Comparison of ENCODE assay signal across 23 cellular contexts in genomic region chr6:15309611-15310283, GRCh38.
A peak's percentile ranks its signal among the peaks of the same experiment; 100 is the strongest.
DNase-seq lines count a peak whose midpoint lies in the region; ATAC-seq and TF ChIP-seq lines count a peak whose summit lies in the region.
"Had no signal": no experiment of that assay in that cellular context is flagged by ENCODE, and none has a peak within 500 bp of the region (broad histone marks: within the 10 kb centered on the region; RNA-seq: fewer than 3 reads in every experiment).

No MANE protein-coding gene starts in this region.

- POLR2A ChIA-PET in OCI-LY7 (lab: Charles Lee): interaction anchor here (2.8 kb wide), 1 partner anchor 15 kb away, joined by 10 read pairs; no protein-coding TSS in a partner anchor

- H3K4me3 ChIP-seq in BE2C (ENCODE audit: low read depth, low read length): peak overlapping the region; percentile 3
- H3K4me3 ChIP-seq in Peyer's patch: no peak overlapping the region
- no peak overlapping the region for H3K4me3 ChIP-seq in OCI-LY7 (ENCODE audit: low read depth, low read length, poor library complexity, severe bottlenecking)
- H3K4me3 ChIP-seq: body of pancreas, K562, ovary had no signal

- peaks cover 60% of the 10 kb centered on the region; the same call in 1 of the 2 replicates for H3K79me2 ChIP-seq in OCI-LY7 (ENCODE audit: insufficient read depth, low read depth, low read length)

- H3K36me3 Mint-ChIP-seq in activated T-helper 1 cell treated with anti-CD3 and anti-CD28 coated beads, Interleukin-12 subunit alpha, Interleukin-12 subunit beta, Interleukin-2, Interleukin-4 antibody, amounts not matched to agents 30 ng/mL and 10 ng/mL and 1 ng/mL, durations not matched to agents 14 hours and 24 hours and 36 hours (ENCODE audit: low read depth): peaks cover 26% of the 10 kb centered on the region
- no peaks in the 10 kb centered on the region for H3K36me3 Mint-ChIP-seq in natural killer cell treated with Interleukin-12 subunit alpha and Interleukin-12 subunit beta and Interleukin-15 and Interleukin-18, amount 100 ng/mL, for 72 hours

- peak overlapping the region; percentile 45 for H3K27ac Mint-ChIP-seq in activated T-helper 1 cell treated with anti-CD3 and anti-CD28 coated beads, Interleukin-12 subunit alpha, Interleukin-12 subunit beta, Interleukin-2, Interleukin-4 antibody, amounts not matched to agents 30 ng/mL and 10 ng/mL and 1 ng/mL, durations not matched to agents 14 hours and 24 hours and 36 hours
- peak overlapping the region; percentile 66 to 89 for H3K27ac Mint-ChIP-seq in natural killer cell treated with Interleukin-12 subunit alpha and Interleukin-12 subunit beta and Interleukin-15 and Interleukin-18, amount 100 ng/mL, for 72 hours
- H3K27ac Mint-ChIP-seq: CD4-positive, alpha-beta T cell had no signal

- H3K9me2 ChIP-seq in OCI-LY7 (ENCODE audit: insufficient read depth, low read length): no peaks in the 10 kb centered on the region

- H3K4me1 ChIP-seq in BE2C: peaks cover 56% of the 10 kb centered on the region
- peaks cover 0 to 49% (median 18%) of the 10 kb centered on the region in 4 donors for H3K4me1 ChIP-seq in Peyer's patch
- H3K4me1 ChIP-seq in OCI-LY7 (ENCODE audit: insufficient read depth, low read length, poor library complexity, severe bottlenecking): peaks cover 76% of the 10 kb centered on the region

- BruUV-seq in OCI-LY7 (replicated peaks; lab: Mats Ljungman, UMichigan): no TSS peak

- H3K4me1 Mint-ChIP-seq in activated T-helper 1 cell treated with anti-CD3 and anti-CD28 coated beads, Interleukin-12 subunit alpha, Interleukin-12 subunit beta, Interleukin-2, Interleukin-4 antibody, amounts not matched to agents 30 ng/mL and 10 ng/mL and 1 ng/mL, durations not matched to agents 14 hours and 24 hours and 36 hours (ENCODE audit: low read depth): peaks cover 88% of the 10 kb centered on the region
- H3K4me1 Mint-ChIP-seq in natural killer cell treated with Interleukin-12 subunit alpha and Interleukin-12 subunit beta and Interleukin-15 and Interleukin-18, amount 100 ng/mL, for 72 hours (ENCODE audit: low read depth in 2 of 2): peaks cover 65 to 68% of the 10 kb centered on the region in 2 donors

- H3K4me3 Mint-ChIP-seq in activated T-helper 1 cell treated with anti-CD3 and anti-CD28 coated beads, Interleukin-12 subunit alpha, Interleukin-12 subunit beta, Interleukin-2, Interleukin-4 antibody, amounts not matched to agents 30 ng/mL and 10 ng/mL and 1 ng/mL, durations not matched to agents 14 hours and 24 hours and 36 hours: no peak overlapping the region
- no peak overlapping the region for H3K4me3 Mint-ChIP-seq in natural killer cell treated with Interleukin-12 subunit alpha and Interleukin-12 subunit beta and Interleukin-15 and Interleukin-18, amount 100 ng/mL, for 72 hours
- H3K4me3 Mint-ChIP-seq: activated CD8-positive, alpha-beta memory T cell treated with anti-CD3 and anti-CD28 coated beads, Interleukin-2, amount 10 ng/mL, durations not matched to agents 7 days and 5 days; CD4-positive, alpha-beta T cell had no signal

- H3K9me3 ChIP-seq in BE2C (no peaks in the 10 kb centered on the region), Peyer's patch (no peaks in the 10 kb centered on the region), OCI-LY7 (ENCODE audit: low read length) (no peaks in the 10 kb centered on the region)
- H3K9me3 ChIP-seq: body of pancreas, ovary had no signal

- in situ Hi-C loops in G401 (cut with HindIII; ENCODE audit: low sequenced_read_pairs): no loop called here

- no peaks in the 10 kb centered on the region for H3K9me3 Mint-ChIP-seq in activated T-helper 1 cell treated with anti-CD3 and anti-CD28 coated beads, Interleukin-12 subunit alpha, Interleukin-12 subunit beta, Interleukin-2, Interleukin-4 antibody, amounts not matched to agents 30 ng/mL and 10 ng/mL and 1 ng/mL, durations not matched to agents 14 hours and 24 hours and 36 hours
- H3K9me3 Mint-ChIP-seq in natural killer cell treated with Interleukin-12 subunit alpha and Interleukin-12 subunit beta and Interleukin-15 and Interleukin-18, amount 100 ng/mL, for 72 hours: no peaks in the 10 kb centered on the region
- H3K9me3 Mint-ChIP-seq: activated T-helper 17 cell treated with anti-CD3 and anti-CD28 coated beads, Interleukin-2, amount 50 U/mL, for 72 hours; CD4-positive, alpha-beta T cell had no signal

- no peak overlapping the region for H3K27ac ChIP-seq in Peyer's patch
- H3K27ac ChIP-seq in OCI-LY7 (ENCODE audit: low read depth, low read length, poor library complexity, severe bottlenecking): no peak overlapping the region
- H3K27ac ChIP-seq: body of pancreas, ovary had no signal

- CTCF ChIA-PET in OCI-LY7 (lab: Charles Lee; ENCODE audit: unreplicated experiment): no interaction called here

- no peak for ATAC-seq in natural killer cell treated with Interleukin-12 subunit alpha and Interleukin-12 subunit beta and Interleukin-15 and Interleukin-18, amount 100 ng/mL, for 72 hours
- ATAC-seq: activated CD8-positive, alpha-beta memory T cell treated with anti-CD3 and anti-CD28 coated beads, Interleukin-2, amount 10 ng/mL, durations not matched to agents 7 days and 5 days; activated T-helper 17 cell treated with anti-CD3 and anti-CD28 coated beads, Interleukin-2, amount 50 U/mL, for 72 hours; body of pancreas; K562 had no signal

- TF ChIP-seq POLR2A in Peyer's patch (IDR thresholded peaks at IDR 0.05): no peak

- intact Hi-C loops in activated T-helper 1 cell treated with anti-CD3 and anti-CD28 coated beads, Interleukin-12 subunit alpha, Interleukin-12 subunit beta, Interleukin-2, Interleukin-4 antibody, amounts not matched to agents 30 ng/mL and 10 ng/mL and 1 ng/mL, durations not matched to agents 14 hours and 24 hours and 36 hours (cut with micrococcal nuclease): no loop called here
- intact Hi-C loops in OCI-LY7 (cut with micrococcal nuclease; ENCODE audit: unreplicated experiment): no loop called here

- H4K20me1 ChIP-seq in OCI-LY7 (ENCODE audit: insufficient read depth, low read length): peaks cover 8% of the 10 kb centered on the region; the same call in 1 of the 2 replicates

- H2AFZ ChIP-seq in OCI-LY7 (ENCODE audit: low read length): no peak overlapping the region

- H3K36me3 ChIP-seq in BE2C (no peaks in the 10 kb centered on the region), Peyer's patch (no peaks in the 10 kb centered on the region), OCI-LY7 (ENCODE audit: insufficient read depth, low read length) (no peaks in the 10 kb centered on the region)
- H3K36me3 ChIP-seq: ovary had no signal

- DNase-seq in BE2C (peak; percentile 51), G401 (ENCODE audit: low spot score) (peak; percentile 20), Peyer's patch (no peak), NCI-H1092 (lab: John Stamatoyannopoulos, UW) (no peak), DMS 273 (lab: John Stamatoyannopoulos, UW; ENCODE audit: unreplicated experiment) (no peak), OCI-LY7 (ENCODE audit: low spot score) (no peak)
- no peak for DNase-seq in activated T-helper 1 cell treated with anti-CD3 and anti-CD28 coated beads, Interleukin-12 subunit alpha, Interleukin-12 subunit beta, Interleukin-2, Interleukin-4 antibody, amounts not matched to agents 30 ng/mL and 10 ng/mL and 1 ng/mL, durations not matched to agents 14 hours and 24 hours and 36 hours (ENCODE audit: low spot score)
- no peak for DNase-seq in natural killer cell treated with Interleukin-12 subunit alpha and Interleukin-12 subunit beta and Interleukin-15 and Interleukin-18, amount 100 ng/mL, for 72 hours (ENCODE audit: low spot score)
- DNase-seq: activated CD8-positive, alpha-beta memory T cell treated with anti-CD3 and anti-CD28 coated beads, Interleukin-2, amount 10 ng/mL, durations not matched to agents 7 days and 5 days; body of pancreas; CD4-positive, alpha-beta T cell; effector CD4-positive, alpha-beta T cell; erythroblast; foreskin fibroblast; GDM1; hippocampal formation; NCI-H187 treated with DMSO at 0.1 percent for 48 hours; NCI-H774; ovary; right cardiac atrium; SHP77 had no signal

- H3K4me2 ChIP-seq in OCI-LY7 (ENCODE audit: low read length): no peak overlapping the region

- H3K27me3 Mint-ChIP-seq in activated T-helper 1 cell treated with anti-CD3 and anti-CD28 coated beads, Interleukin-12 subunit alpha, Interleukin-12 subunit beta, Interleukin-2, Interleukin-4 antibody, amounts not matched to agents 30 ng/mL and 10 ng/mL and 1 ng/mL, durations not matched to agents 14 hours and 24 hours and 36 hours (ENCODE audit: insufficient read depth): no peaks in the 10 kb centered on the region
- no peaks in the 10 kb centered on the region for H3K27me3 Mint-ChIP-seq in natural killer cell treated with Interleukin-12 subunit alpha and Interleukin-12 subunit beta and Interleukin-15 and Interleukin-18, amount 100 ng/mL, for 72 hours
- H3K27me3 Mint-ChIP-seq: activated CD8-positive, alpha-beta memory T cell treated with anti-CD3 and anti-CD28 coated beads, Interleukin-2, amount 10 ng/mL, durations not matched to agents 7 days and 5 days; activated T-helper 17 cell treated with anti-CD3 and anti-CD28 coated beads, Interleukin-2, amount 50 U/mL, for 72 hours; CD4-positive, alpha-beta T cell had no signal

- TF ChIP-seq CTCF in BE2C (IDR thresholded peaks at IDR 0.05; ENCODE audit: low read depth, low read length) (no peak), Peyer's patch (IDR thresholded peaks at IDR 0.05) (no peak), OCI-LY7 (conservative IDR thresholded peaks at IDR 0.05; ENCODE audit: low read length) (no peak)

- H3K27me3 ChIP-seq in BE2C (no peaks in the 10 kb centered on the region), Peyer's patch (no peaks in the 10 kb centered on the region)
- H3K27me3 ChIP-seq: body of pancreas, ovary had no signal

Comparison
In these comparisons a context has a peak if more than half of its experiments do, and no peak if none do; other contexts are left out.
1. DNase-seq: peak in BE2C (single experiment) and G401 (single experiment); none in activated T-helper 1 cell treated with anti-CD3 and anti-CD28 coated beads, Interleukin-12 subunit alpha, Interleukin-12 subunit beta, Interleukin-2, Interleukin-4 antibody, amounts not matched to agents 30 ng/mL and 10 ng/mL and 1 ng/mL, durations not matched to agents 14 hours and 24 hours and 36 hours (single experiment), natural killer cell treated with Interleukin-12 subunit alpha and Interleukin-12 subunit beta and Interleukin-15 and Interleukin-18, amount 100 ng/mL, for 72 hours (single experiment), Peyer's patch (0 of 3), NCI-H1092 (single experiment), DMS 273 (single experiment) and OCI-LY7 (single experiment).